1 cellular context compared by ENCODE assay signal in genomic region chr17:59001158-59001814, GRCh38.
A peak's percentile ranks its signal among the peaks of the same experiment; 100 is the strongest.
TF ChIP-seq lines count a peak whose summit lies in the region.

No MANE protein-coding gene starts in this region.

TF ChIP-seq in GM12878, 131 proteins besides CTCF, POLR2A, EP300 and RAD21 (continued from another document and continues in another):
- TF ChIP-seq, protein P1, sequence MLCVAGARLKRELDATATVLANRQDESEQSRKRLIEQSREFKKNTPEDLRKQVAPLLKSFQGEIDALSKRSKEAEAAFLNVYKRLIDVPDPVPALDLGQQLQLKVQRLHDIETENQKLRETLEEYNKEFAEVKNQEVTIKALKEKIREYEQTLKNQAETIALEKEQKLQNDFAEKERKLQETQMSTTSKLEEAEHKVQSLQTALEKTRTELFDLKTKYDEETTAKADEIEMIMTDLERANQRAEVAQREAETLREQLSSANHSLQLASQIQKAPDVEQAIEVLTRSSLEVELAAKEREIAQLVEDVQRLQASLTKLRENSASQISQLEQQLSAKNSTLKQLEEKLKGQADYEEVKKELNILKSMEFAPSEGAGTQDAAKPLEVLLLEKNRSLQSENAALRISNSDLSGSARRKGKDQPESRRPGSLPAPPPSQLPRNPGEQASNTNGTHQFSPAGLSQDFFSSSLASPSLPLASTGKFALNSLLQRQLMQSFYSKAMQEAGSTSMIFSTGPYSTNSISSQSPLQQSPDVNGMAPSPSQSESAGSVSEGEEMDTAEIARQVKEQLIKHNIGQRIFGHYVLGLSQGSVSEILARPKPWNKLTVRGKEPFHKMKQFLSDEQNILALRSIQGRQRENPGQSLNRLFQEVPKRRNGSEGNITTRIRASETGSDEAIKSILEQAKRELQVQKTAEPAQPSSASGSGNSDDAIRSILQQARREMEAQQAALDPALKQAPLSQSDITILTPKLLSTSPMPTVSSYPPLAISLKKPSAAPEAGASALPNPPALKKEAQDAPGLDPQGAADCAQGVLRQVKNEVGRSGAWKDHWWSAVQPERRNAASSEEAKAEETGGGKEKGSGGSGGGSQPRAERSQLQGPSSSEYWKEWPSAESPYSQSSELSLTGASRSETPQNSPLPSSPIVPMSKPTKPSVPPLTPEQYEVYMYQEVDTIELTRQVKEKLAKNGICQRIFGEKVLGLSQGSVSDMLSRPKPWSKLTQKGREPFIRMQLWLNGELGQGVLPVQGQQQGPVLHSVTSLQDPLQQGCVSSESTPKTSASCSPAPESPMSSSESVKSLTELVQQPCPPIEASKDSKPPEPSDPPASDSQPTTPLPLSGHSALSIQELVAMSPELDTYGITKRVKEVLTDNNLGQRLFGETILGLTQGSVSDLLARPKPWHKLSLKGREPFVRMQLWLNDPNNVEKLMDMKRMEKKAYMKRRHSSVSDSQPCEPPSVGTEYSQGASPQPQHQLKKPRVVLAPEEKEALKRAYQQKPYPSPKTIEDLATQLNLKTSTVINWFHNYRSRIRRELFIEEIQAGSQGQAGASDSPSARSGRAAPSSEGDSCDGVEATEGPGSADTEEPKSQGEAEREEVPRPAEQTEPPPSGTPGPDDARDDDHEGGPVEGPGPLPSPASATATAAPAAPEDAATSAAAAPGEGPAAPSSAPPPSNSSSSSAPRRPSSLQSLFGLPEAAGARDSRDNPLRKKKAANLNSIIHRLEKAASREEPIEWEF (IDR thresholded peaks at IDR 0.05; ENCODE audit: insufficient replicate concordance, low read depth, low read length) = no peak
- TF ChIP-seq BACH1 (IDR thresholded peaks at IDR 0.05; ENCODE audit: borderline replicate concordance) = peak; percentile 94; the same call in 1 of the 2 replicates
- no peak for TF ChIP-seq EZH2 (IDR thresholded peaks at IDR 0.05; ENCODE audit: borderline replicate concordance, control insufficient read depth, low read depth, low read length)
- peak; percentile 35 for TF ChIP-seq SMAD1 (IDR thresholded peaks at IDR 0.05; ENCODE audit: low read depth, partially characterized antibody)
- peak; percentile 96 for TF ChIP-seq NFIC (IDR thresholded peaks at IDR 0.05; ENCODE audit: low read depth, low read length)
- TF ChIP-seq, protein P2, sequence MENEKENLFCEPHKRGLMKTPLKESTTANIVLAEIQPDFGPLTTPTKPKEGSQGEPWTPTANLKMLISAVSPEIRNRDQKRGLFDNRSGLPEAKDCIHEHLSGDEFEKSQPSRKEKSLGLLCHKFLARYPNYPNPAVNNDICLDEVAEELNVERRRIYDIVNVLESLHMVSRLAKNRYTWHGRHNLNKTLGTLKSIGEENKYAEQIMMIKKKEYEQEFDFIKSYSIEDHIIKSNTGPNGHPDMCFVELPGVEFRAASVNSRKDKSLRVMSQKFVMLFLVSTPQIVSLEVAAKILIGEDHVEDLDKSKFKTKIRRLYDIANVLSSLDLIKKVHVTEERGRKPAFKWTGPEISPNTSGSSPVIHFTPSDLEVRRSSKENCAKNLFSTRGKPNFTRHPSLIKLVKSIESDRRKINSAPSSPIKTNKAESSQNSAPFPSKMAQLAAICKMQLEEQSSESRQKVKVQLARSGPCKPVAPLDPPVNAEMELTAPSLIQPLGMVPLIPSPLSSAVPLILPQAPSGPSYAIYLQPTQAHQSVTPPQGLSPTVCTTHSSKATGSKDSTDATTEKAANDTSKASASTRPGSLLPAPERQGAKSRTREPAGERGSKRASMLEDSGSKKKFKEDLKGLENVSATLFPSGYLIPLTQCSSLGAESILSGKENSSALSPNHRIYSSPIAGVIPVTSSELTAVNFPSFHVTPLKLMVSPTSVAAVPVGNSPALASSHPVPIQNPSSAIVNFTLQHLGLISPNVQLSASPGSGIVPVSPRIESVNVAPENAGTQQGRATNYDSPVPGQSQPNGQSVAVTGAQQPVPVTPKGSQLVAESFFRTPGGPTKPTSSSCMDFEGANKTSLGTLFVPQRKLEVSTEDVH (IDR thresholded peaks at IDR 0.05; ENCODE audit: low read depth, partially characterized antibody) = no peak
- no peak for TF ChIP-seq MYB (IDR thresholded peaks at IDR 0.05; ENCODE audit: borderline replicate concordance, low read depth, low read length)
- no peak for TF ChIP-seq KLF5 (IDR thresholded peaks at IDR 0.05; ENCODE audit: partially characterized antibody)
- peak; percentile 92 for TF ChIP-seq RUNX3 (IDR thresholded peaks at IDR 0.05; ENCODE audit: low read length)
- TF ChIP-seq, protein P3, sequence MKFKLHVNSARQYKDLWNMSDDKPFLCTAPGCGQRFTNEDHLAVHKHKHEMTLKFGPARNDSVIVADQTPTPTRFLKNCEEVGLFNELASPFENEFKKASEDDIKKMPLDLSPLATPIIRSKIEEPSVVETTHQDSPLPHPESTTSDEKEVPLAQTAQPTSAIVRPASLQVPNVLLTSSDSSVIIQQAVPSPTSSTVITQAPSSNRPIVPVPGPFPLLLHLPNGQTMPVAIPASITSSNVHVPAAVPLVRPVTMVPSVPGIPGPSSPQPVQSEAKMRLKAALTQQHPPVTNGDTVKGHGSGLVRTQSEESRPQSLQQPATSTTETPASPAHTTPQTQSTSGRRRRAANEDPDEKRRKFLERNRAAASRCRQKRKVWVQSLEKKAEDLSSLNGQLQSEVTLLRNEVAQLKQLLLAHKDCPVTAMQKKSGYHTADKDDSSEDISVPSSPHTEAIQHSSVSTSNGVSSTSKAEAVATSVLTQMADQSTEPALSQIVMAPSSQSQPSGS (IDR thresholded peaks at IDR 0.05; ENCODE audit: low read length) = peak; percentile 99
- no peak for TF ChIP-seq CHD1 (IDR thresholded peaks at IDR 0.05; ENCODE audit: low read depth, low read length)
- TF ChIP-seq SMARCA5 (IDR thresholded peaks at IDR 0.05) = no peak
- no peak for TF ChIP-seq CEBPB (IDR thresholded peaks at IDR 0.05; ENCODE audit: borderline replicate concordance in 1 of 2, low read depth in 2 of 2, low read length in 2 of 2)
- 0 out of 2 replicates have a peak, but pooled peaks have one; percentile 12 for TF ChIP-seq TCF12 (IDR thresholded peaks at IDR 0.05; ENCODE audit: low read depth, low read length)
- no peak for TF ChIP-seq ZSCAN29 (IDR thresholded peaks at IDR 0.05)
- TF ChIP-seq, protein P4, sequence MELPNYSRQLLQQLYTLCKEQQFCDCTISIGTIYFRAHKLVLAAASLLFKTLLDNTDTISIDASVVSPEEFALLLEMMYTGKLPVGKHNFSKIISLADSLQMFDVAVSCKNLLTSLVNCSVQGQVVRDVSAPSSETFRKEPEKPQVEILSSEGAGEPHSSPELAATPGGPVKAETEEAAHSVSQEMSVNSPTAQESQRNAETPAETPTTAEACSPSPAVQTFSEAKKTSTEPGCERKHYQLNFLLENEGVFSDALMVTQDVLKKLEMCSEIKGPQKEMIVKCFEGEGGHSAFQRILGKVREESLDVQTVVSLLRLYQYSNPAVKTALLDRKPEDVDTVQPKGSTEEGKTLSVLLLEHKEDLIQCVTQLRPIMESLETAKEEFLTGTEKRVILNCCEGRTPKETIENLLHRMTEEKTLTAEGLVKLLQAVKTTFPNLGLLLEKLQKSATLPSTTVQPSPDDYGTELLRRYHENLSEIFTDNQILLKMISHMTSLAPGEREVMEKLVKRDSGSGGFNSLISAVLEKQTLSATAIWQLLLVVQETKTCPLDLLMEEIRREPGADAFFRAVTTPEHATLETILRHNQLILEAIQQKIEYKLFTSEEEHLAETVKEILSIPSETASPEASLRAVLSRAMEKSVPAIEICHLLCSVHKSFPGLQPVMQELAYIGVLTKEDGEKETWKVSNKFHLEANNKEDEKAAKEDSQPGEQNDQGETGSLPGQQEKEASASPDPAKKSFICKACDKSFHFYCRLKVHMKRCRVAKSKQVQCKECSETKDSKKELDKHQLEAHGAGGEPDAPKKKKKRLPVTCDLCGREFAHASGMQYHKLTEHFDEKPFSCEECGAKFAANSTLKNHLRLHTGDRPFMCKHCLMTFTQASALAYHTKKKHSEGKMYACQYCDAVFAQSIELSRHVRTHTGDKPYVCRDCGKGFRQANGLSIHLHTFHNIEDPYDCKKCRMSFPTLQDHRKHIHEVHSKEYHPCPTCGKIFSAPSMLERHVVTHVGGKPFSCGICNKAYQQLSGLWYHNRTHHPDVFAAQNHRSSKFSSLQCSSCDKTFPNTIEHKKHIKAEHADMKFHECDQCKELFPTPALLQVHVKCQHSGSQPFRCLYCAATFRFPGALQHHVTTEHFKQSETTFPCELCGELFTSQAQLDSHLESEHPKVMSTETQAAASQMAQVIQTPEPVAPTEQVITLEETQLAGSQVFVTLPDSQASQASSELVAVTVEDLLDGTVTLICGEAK (IDR thresholded peaks at IDR 0.05; ENCODE audit: borderline replicate concordance) = no peak; the same call in 1 of the 2 replicates
- peak; percentile 93 for TF ChIP-seq PAX5 (IDR thresholded peaks at IDR 0.05; ENCODE audit: borderline replicate concordance, low read depth, low read length)
- TF ChIP-seq IRF5 (IDR thresholded peaks at IDR 0.05; ENCODE audit: borderline replicate concordance) = no peak
- no peak for TF ChIP-seq ASH2L (IDR thresholded peaks at IDR 0.05; ENCODE audit: borderline replicate concordance, low read depth)
- no peak for TF ChIP-seq ZNF207 (IDR thresholded peaks at IDR 0.05; ENCODE audit: borderline replicate concordance)
- TF ChIP-seq, protein P5, sequence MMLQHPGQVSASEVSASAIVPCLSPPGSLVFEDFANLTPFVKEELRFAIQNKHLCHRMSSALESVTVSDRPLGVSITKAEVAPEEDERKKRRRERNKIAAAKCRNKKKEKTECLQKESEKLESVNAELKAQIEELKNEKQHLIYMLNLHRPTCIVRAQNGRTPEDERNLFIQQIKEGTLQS (IDR thresholded peaks at IDR 0.05; ENCODE audit: borderline replicate concordance, extremely low read depth, low read depth, low read length) = no peak
- TF ChIP-seq RELA (IDR thresholded peaks at IDR 0.05; ENCODE audit: borderline replicate concordance, partially characterized antibody) = no peak
- peak; percentile 62; the same call in 1 of the 2 replicates for TF ChIP-seq TAF1 (IDR thresholded peaks at IDR 0.05; ENCODE audit: borderline replicate concordance, low read depth, low read length)
- no peak; the same call in 1 of the 2 replicates for TF ChIP-seq SMC3 (IDR thresholded peaks at IDR 0.05; ENCODE audit: borderline replicate concordance, low read length)
- TF ChIP-seq PAX8 (IDR thresholded peaks at IDR 0.05) = no peak
- TF ChIP-seq JUND (IDR thresholded peaks at IDR 0.05; ENCODE audit: low read depth, low read length) = peak; percentile 84
- TF ChIP-seq FOXK2 (IDR thresholded peaks at IDR 0.05) = no peak
- TF ChIP-seq SRF (IDR thresholded peaks at IDR 0.05; ENCODE audit: low read depth in 2 of 2, low read length in 2 of 2) = peak in 1 of 2 experiments; percentile 80; a peak in 2 of 4 replicates
- peak; percentile 76; the same call in 1 of the 2 replicates for TF ChIP-seq GABPA (IDR thresholded peaks at IDR 0.05; ENCODE audit: low read depth)
- no peak for TF ChIP-seq SREBF1 (IDR thresholded peaks at IDR 0.05; ENCODE audit: low read length)
- TF ChIP-seq BCL3 (IDR thresholded peaks at IDR 0.05; ENCODE audit: borderline replicate concordance, insufficient read depth, low read depth, low read length, poor library complexity, severe bottlenecking) = peak; percentile 78
- TF ChIP-seq YBX1 (IDR thresholded peaks at IDR 0.05) = no peak
- TF ChIP-seq CHD2 (IDR thresholded peaks at IDR 0.05; ENCODE audit: borderline replicate concordance, low read depth, low read length) = peak; percentile 52; the same call in 1 of the 2 replicates
- TF ChIP-seq TBL1XR1 (IDR thresholded peaks at IDR 0.05; ENCODE audit: low read depth, low read length) = peak; percentile 27; the same call in 1 of the 2 replicates
- TF ChIP-seq RBBP5 (conservative IDR thresholded peaks at IDR 0.05) = no peak
- TF ChIP-seq, protein P6, sequence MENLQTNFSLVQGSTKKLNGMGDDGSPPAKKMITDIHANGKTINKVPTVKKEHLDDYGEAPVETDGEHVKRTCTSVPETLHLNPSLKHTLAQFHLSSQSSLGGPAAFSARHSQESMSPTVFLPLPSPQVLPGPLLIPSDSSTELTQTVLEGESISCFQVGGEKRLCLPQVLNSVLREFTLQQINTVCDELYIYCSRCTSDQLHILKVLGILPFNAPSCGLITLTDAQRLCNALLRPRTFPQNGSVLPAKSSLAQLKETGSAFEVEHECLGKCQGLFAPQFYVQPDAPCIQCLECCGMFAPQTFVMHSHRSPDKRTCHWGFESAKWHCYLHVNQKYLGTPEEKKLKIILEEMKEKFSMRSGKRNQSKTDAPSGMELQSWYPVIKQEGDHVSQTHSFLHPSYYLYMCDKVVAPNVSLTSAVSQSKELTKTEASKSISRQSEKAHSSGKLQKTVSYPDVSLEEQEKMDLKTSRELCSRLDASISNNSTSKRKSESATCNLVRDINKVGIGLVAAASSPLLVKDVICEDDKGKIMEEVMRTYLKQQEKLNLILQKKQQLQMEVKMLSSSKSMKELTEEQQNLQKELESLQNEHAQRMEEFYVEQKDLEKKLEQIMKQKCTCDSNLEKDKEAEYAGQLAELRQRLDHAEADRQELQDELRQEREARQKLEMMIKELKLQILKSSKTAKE (IDR thresholded peaks at IDR 0.05; ENCODE audit: low read depth, poor library complexity, severe bottlenecking) = peak; percentile 82
- TF ChIP-seq, protein P7, sequence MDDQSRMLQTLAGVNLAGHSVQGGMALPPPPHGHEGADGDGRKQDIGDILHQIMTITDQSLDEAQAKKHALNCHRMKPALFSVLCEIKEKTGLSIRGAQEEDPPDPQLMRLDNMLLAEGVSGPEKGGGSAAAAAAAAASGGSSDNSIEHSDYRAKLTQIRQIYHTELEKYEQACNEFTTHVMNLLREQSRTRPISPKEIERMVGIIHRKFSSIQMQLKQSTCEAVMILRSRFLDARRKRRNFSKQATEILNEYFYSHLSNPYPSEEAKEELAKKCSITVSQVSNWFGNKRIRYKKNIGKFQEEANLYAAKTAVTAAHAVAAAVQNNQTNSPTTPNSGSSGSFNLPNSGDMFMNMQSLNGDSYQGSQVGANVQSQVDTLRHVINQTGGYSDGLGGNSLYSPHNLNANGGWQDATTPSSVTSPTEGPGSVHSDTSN (IDR thresholded peaks at IDR 0.05; ENCODE audit: insufficient replicate concordance, low read depth, low read length) = no peak
